13 cellular contexts compared by ENCODE assay signal in the genomic region with DNA sequence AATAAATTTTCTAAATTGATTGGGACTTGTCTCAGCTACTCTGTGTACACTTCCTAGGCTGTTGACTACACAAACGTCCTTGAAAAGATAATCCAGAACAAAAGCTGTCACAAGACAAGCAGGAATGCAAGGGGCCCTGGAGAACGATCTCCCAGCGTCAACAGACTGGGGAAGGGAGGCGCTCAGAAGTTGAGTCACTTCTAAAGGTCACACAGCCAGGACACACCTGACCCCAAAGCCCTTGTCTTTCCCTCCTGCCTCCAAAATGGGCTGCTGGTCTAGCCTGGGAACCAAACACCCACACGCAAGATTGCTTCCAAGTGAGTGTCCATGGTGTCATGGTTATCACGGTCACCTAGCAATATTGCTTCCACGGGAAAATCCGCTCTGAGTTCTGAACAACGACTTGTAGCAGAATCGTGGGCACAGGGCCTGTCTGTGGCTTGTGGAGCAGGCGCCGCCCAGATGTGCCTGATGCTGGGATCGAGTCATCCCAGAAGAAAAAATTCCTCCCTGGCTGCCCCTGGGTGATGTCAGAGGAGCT. TPM values are rescaled to one million over a fixed set of nuclear protein-coding genes. Genes with fewer than 3 reads are reported as not detected.
DNase-seq lines count a peak whose midpoint lies in the region; ATAC-seq and TF ChIP-seq lines count a peak whose summit lies in the region.
"Had no signal": no experiment of that assay in that cellular context is flagged by ENCODE, and none has a peak within 500 bp of the region (broad histone marks: within the 10 kb centered on the region; RNA-seq: fewer than 3 reads in every experiment).

No MANE protein-coding gene starts in this region.

- H3K4me2 ChIP-seq in IMR-90 (ENCODE audit: low read depth, low read length) = no peak overlapping the region

- H3K23ac ChIP-seq in IMR-90 (ENCODE audit: low read depth, low read length) = no peak overlapping the region

- no peak for TF ChIP-seq CTCF in BJ (IDR thresholded peaks at IDR 0.05; ENCODE audit: insufficient read depth, low read depth, low read length)
- no peak for TF ChIP-seq CTCF in IMR-90 (conservative IDR thresholded peaks at IDR 0.05; ENCODE audit: low read depth, low read length)
- TF ChIP-seq CTCF in nephron progenitor cell (IDR thresholded peaks at IDR 0.05) = no peak
- no peak for TF ChIP-seq CTCF in CD14-positive monocyte (IDR thresholded peaks at IDR 0.05)

- H2BK120ac ChIP-seq in IMR-90 (ENCODE audit: low read depth, low read length) = no peak overlapping the region

- no peak overlapping the region for H4K5ac ChIP-seq in IMR-90 (ENCODE audit: low read depth, low read length)

- H4K91ac ChIP-seq in IMR-90 (ENCODE audit: insufficient read depth, low read depth, low read length) = no peak overlapping the region

- H3K27ac Mint-ChIP-seq in nephron progenitor cell (peak overlapping the region; percentile 90), CD14-positive monocyte (no peak overlapping the region)

- no CpG with 5 or more reads among the region's 13 CpGs for WGBS in IMR-90 (ENCODE audit: extremely low coverage in 2 of 2, insufficient read length in 1 of 2), 2 experiments

- peak; percentile 64 for ATAC-seq in IMR-90 (ENCODE audit: low read depth)

- no peak overlapping the region for H3K56ac ChIP-seq in IMR-90 (ENCODE audit: extremely low read depth, insufficient read depth, low read length)

- DNase-seq in BJ (ENCODE audit: low read depth) (peak; percentile 38), IMR-90 (peak; percentile 64), fibroblast of peridontal ligament (ENCODE audit: extremely low read depth) (peak; percentile 53), nephron progenitor cell (no peak), CD14-positive monocyte (ENCODE audit: low spot score) (no peak), AML-193 (lab: John Stamatoyannopoulos, UW) (no peak), activated gamma-delta T cell treated with Interleukin-2 at 50 U/mL for 16 hours (no peak)
- no peak for DNase-seq in activated CD4-positive, alpha-beta T cell treated with anti-CD3 and anti-CD28 coated beads, Interleukin-2, amount 50 U/mL, for 1 hour
- DNase-seq: activated naive CD4-positive, alpha-beta T cell treated with Interleukin-2 at 50 U/mL for 16 hours; cerebellar nuclear complex; Karpas-422; NCI-H1930; SJCRH30 had no signal

- H3K4me3 ChIP-seq in BJ (ENCODE audit: low read depth, low read length) (no peak overlapping the region), IMR-90 (ENCODE audit: insufficient read depth, low read depth, low read length) (no peak overlapping the region)
- H3K4me3 ChIP-seq: SJCRH30 had no signal

- intact Hi-C loops in IMR-90 (cut with micrococcal nuclease) (no loop called here), CD14-positive monocyte (cut with micrococcal nuclease) (no loop called here)

- no peaks in the 10 kb centered on the region for H3K79me1 ChIP-seq in IMR-90 (ENCODE audit: low read depth in 1 of 2, low read length in 2 of 2)

- no peaks in the 10 kb centered on the region for H3K9me3 Mint-ChIP-seq in nephron progenitor cell
- peaks cover 0 to 2% (median 0%) of the 10 kb centered on the region in 7 donors for H3K9me3 Mint-ChIP-seq in CD14-positive monocyte

- H2AK5ac ChIP-seq in IMR-90 (ENCODE audit: low read depth, low read length) = no peak overlapping the region

- H3K4me3 Mint-ChIP-seq in nephron progenitor cell (no peak overlapping the region), CD14-positive monocyte (no peak overlapping the region)

- no peak for TF ChIP-seq POLR2A in IMR-90 (IDR thresholded peaks at IDR 0.05; ENCODE audit: low read depth, low read length)

- TF ChIP-seq RAD21 in IMR-90 (IDR thresholded peaks at IDR 0.05; ENCODE audit: low read length) = no peak

- H3K27me3 ChIP-seq in BJ (ENCODE audit: control insufficient read depth, insufficient read depth, low read length) = no peaks in the 10 kb centered on the region
- peaks cover 7% of the 10 kb centered on the region; the same call in 1 of the 2 replicates for H3K27me3 ChIP-seq in IMR-90 (ENCODE audit: control insufficient read depth, insufficient read depth, low read length)

- H3K4me1 Mint-ChIP-seq in nephron progenitor cell (peaks cover 79% of the 10 kb centered on the region), CD14-positive monocyte (no peaks in the 10 kb centered on the region)

- H3K36me3 ChIP-seq in BJ (ENCODE audit: control insufficient read depth, insufficient read depth, low read length) = no peaks in the 10 kb centered on the region
- no peaks in the 10 kb centered on the region for H3K36me3 ChIP-seq in IMR-90 (ENCODE audit: control insufficient read depth, insufficient read depth, low read length)
- H3K36me3 ChIP-seq: SJCRH30 had no signal

- no peak overlapping the region for H3K18ac ChIP-seq in IMR-90 (ENCODE audit: low read depth, low read length)

- H4K20me1 ChIP-seq in IMR-90 (ENCODE audit: insufficient read depth, low read length) = no peaks in the 10 kb centered on the region

- in situ Hi-C loops in IMR-90 (cut with MboI; ENCODE audit: low sequenced_read_pairs) = no loop called here

- H3K4me1 ChIP-seq in IMR-90 (ENCODE audit: control insufficient read depth, insufficient read depth, low read length) = peaks cover 6% of the 10 kb centered on the region
- H3K4me1 ChIP-seq: SJCRH30 had no signal

- H3K14ac ChIP-seq in IMR-90 (replicated peaks; ENCODE audit: low read depth, low read length) = no peak overlapping the region

- H2BK15ac ChIP-seq in IMR-90 (ENCODE audit: low read depth, low read length) = no peak overlapping the region

- no peaks in the 10 kb centered on the region for H3K9me1 ChIP-seq in IMR-90 (ENCODE audit: insufficient read depth, low read length)

- no peak overlapping the region for H2AK9ac ChIP-seq in IMR-90 (replicated peaks; ENCODE audit: low read depth, low read length, poor library complexity)

- CTCF ChIA-PET in BJ (lab: Yijun Ruan, JAX) = interaction anchor here (0.9 to 7.0 kb wide), 5 partner anchors 10 to 142 kb away, joined by 3 to 59 read pairs (median 11); no protein-coding TSS in a partner anchor
- CTCF ChIA-PET in IMR-90 (lab: Yijun Ruan, JAX) = interaction anchor here (0.6 to 0.9 kb wide), 3 partner anchors 10 to 99 kb away, joined by 3 read pairs; no protein-coding TSS in a partner anchor

- no peaks in the 10 kb centered on the region for H3K9me3 ChIP-seq in IMR-90 (ENCODE audit: control insufficient read depth, insufficient read depth, low read length)
- H3K9me3 ChIP-seq: SJCRH30 had no signal

- no peak overlapping the region for H3K27ac ChIP-seq in IMR-90 (ENCODE audit: insufficient read depth, low read length)
- H3K27ac ChIP-seq: SJCRH30 had no signal

- H4K8ac ChIP-seq in IMR-90 (ENCODE audit: low read depth in 2 of 2, low read length in 2 of 2) = no peak overlapping the region

- H3K36me3 Mint-ChIP-seq in nephron progenitor cell (ENCODE audit: low read depth) (no peaks in the 10 kb centered on the region), CD14-positive monocyte (no peaks in the 10 kb centered on the region)

- dilution Hi-C loops in IMR-90 (cut with HindIII; ENCODE audit: low sequenced_read_pairs, unreplicated experiment) = no loop called here

- H3K27me3 Mint-ChIP-seq in nephron progenitor cell (ENCODE audit: low read depth, poor library complexity) (no peaks in the 10 kb centered on the region), CD14-positive monocyte (ENCODE audit: low read depth in 3 of 3) (peaks cover 0 to 2% (median under 1%) of the 10 kb centered on the region in 3 donors)

- no peak overlapping the region for H2BK20ac ChIP-seq in IMR-90 (ENCODE audit: low read depth, low read length)

- H2AFZ ChIP-seq in IMR-90 (replicated peaks; ENCODE audit: low read length, poor library complexity) = no peak overlapping the region

- no TSS peak for BruUV-seq in IMR-90 (replicated peaks; lab: Mats Ljungman, UMichigan)

- no peak overlapping the region for H3K9ac ChIP-seq in IMR-90 (ENCODE audit: low read depth, low read length)

- POLR2A ChIA-PET in BJ (lab: Charles Lee) = interaction anchor here (0.6 kb wide), 3 partner anchors 49 to 1202 kb away, joined by 3 to 6 read pairs (median 3); no protein-coding TSS in a partner anchor
- POLR2A ChIA-PET in IMR-90 (lab: Charles Lee; ENCODE audit: unreplicated experiment) = no interaction called here

- no peak overlapping the region for H3K4ac ChIP-seq in IMR-90 (ENCODE audit: low read depth, low read length)

- H2BK5ac ChIP-seq in IMR-90 (ENCODE audit: low read depth, low read length, poor library complexity, severe bottlenecking) = no peak overlapping the region

TF ChIP-seq in IMR-90, 13 proteins besides CTCF, POLR2A, EP300 and RAD21 (continues in another document):
- TF ChIP-seq BHLHE40 (IDR thresholded peaks at IDR 0.05; ENCODE audit: low read depth, low read length) (no peak), RFX5 (IDR thresholded peaks at IDR 0.05; ENCODE audit: low read depth, low read length) (no peak), MAFK (IDR thresholded peaks at IDR 0.05; ENCODE audit: low read depth, low read length) (no peak), NFE2L2 (IDR thresholded peaks at IDR 0.05; ENCODE audit: low read depth, low read length) (no peak), MXI1 (IDR thresholded peaks at IDR 0.05; ENCODE audit: borderline replicate concordance, low read depth, low read length) (no peak)
- TF ChIP-seq, protein P1, sequence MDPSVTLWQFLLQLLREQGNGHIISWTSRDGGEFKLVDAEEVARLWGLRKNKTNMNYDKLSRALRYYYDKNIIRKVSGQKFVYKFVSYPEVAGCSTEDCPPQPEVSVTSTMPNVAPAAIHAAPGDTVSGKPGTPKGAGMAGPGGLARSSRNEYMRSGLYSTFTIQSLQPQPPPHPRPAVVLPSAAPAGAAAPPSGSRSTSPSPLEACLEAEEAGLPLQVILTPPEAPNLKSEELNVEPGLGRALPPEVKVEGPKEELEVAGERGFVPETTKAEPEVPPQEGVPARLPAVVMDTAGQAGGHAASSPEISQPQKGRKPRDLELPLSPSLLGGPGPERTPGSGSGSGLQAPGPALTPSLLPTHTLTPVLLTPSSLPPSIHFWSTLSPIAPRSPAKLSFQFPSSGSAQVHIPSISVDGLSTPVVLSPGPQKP (IDR thresholded peaks at IDR 0.05; ENCODE audit: borderline replicate concordance, low read depth, low read length) = no peak
- TF ChIP-seq, protein P2, sequence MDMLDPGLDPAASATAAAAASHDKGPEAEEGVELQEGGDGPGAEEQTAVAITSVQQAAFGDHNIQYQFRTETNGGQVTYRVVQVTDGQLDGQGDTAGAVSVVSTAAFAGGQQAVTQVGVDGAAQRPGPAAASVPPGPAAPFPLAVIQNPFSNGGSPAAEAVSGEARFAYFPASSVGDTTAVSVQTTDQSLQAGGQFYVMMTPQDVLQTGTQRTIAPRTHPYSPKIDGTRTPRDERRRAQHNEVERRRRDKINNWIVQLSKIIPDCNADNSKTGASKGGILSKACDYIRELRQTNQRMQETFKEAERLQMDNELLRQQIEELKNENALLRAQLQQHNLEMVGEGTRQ (IDR thresholded peaks at IDR 0.05; ENCODE audit: low read depth, low read length) = no peak

RNA-seq across cellular contexts. Expression of a gene that starts 49.8 kb away (rescaled TPM):
- polyA plus RNA-seq in BJ (2011; rRNA removed) (0.04 and 0.06 TPM in 2 replicates), IMR-90 (2012; rRNA removed) (0.02 TPM in 1 of 2 replicates, not detected in the other), CD14-positive monocyte (1 to 10 TPM in 1 of 2 donors, under 1 TPM in 1; 0.45 to 1.6 TPM)
- 0.09 and 0.21 TPM in 2 replicates for polyA minus RNA-seq in BJ (2011; rRNA and poly(A)+ RNA removed)
- total RNA-seq in IMR-90 (2012; rRNA removed) = not detected in 2 replicates
- 0.04 TPM in 1 of 2 replicates, not detected in the other for polyA plus RNA-seq in IMR-90 (2012; cell fraction: cytosol; rRNA removed)
- 0.23 and 0.36 TPM in 2 replicates for polyA plus RNA-seq in IMR-90 (2012; cell fraction: nucleus; rRNA removed; ENCODE audit: low replicate concordance)

Comparison
In these comparisons a context has a peak if more than half of its experiments do, and no peak if none do; other contexts are left out.
1. DNase-seq: peak in BJ (single experiment), IMR-90 (single experiment) and fibroblast of peridontal ligament (single experiment); none in nephron progenitor cell (single experiment), CD14-positive monocyte (single experiment), activated CD4-positive, alpha-beta T cell treated with anti-CD3 and anti-CD28 coated beads, Interleukin-2, amount 50 U/mL, for 1 hour (single experiment), AML-193 (0 of 2) and activated gamma-delta T cell treated with Interleukin-2 at 50 U/mL for 16 hours (single experiment).